ENCODE assay signal across 18 cellular contexts in the genomic region with DNA sequence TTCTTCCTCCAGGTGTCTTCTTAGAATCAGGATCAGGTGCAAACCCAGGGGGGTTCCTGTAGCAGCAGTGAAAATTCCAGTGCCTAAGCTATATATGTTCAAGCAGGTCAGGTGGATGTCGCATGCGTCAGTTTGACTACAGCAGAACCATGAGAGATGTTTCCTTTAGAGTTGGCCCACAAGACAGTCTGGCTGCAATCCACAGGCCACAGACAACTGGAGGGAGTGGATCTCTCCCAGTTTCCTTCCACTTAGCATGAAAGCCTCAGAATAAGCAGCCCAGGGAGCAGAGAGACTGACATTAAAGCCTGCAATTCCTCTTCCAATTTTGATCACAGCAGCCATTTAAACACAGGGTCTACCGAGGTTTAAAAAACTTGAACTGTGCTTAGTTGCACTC. TPM values are rescaled to one million over a fixed set of nuclear protein-coding genes. Genes with fewer than 3 reads are reported as not detected.
DNase-seq lines count a peak whose midpoint lies in the region; TF ChIP-seq lines count a peak whose summit lies in the region.
"Had no signal": no experiment of that assay in that cellular context is flagged by ENCODE, and none has a peak within 500 bp of the region (broad histone marks: within the 10 kb centered on the region; RNA-seq: fewer than 3 reads in every experiment).

No MANE protein-coding gene starts in this region.

- no peak for TF ChIP-seq POLR2A in esophagus squamous epithelium (IDR thresholded peaks at IDR 0.05)

- H3K4me1 Mint-ChIP-seq in nephron (peaks cover 54% of the 10 kb centered on the region), type B pancreatic cell (ENCODE audit: unreplicated experiment) (peaks cover 54% of the 10 kb centered on the region)
- H3K4me1 Mint-ChIP-seq: activated T-helper 17 cell treated with anti-CD3 and anti-CD28 coated beads, Interleukin-2, amount 50 U/mL, for 72 hours; IgD-negative memory B cell had no signal

- H3K27ac Mint-ChIP-seq in nephron = peak overlapping the region; percentile 88 to 97 (median 93)
- no peak overlapping the region for H3K27ac Mint-ChIP-seq in type B pancreatic cell
- H3K27ac Mint-ChIP-seq: activated T-helper 17 cell treated with anti-CD3 and anti-CD28 coated beads, Interleukin-2, amount 50 U/mL, for 72 hours; IgD-negative memory B cell had no signal

- DNase-seq in NCI-H2227 (lab: John Stamatoyannopoulos, UW; ENCODE audit: unreplicated experiment) (peak; percentile 44), NCI-H2227 treated with DMSO at 0.1 percent for 48 hours (lab: John Stamatoyannopoulos, UW) (no peak), esophagus squamous epithelium (lab: John Stamatoyannopoulos, UW) (no peak), type B pancreatic cell (ENCODE audit: extremely low spot score, unreplicated experiment) (no peak), GM10248 (ENCODE audit: extremely low spot score) (no peak), NCI-H2171 treated with DMSO at 0.1 percent for 48 hours (lab: John Stamatoyannopoulos, UW) (no peak)
- no peak for DNase-seq in stimulated activated CD4-positive, alpha-beta T cell treated with anti-CD3 and anti-CD28 coated beads, Interleukin-15, amount 100 ng/mL, for 24 hours
- DNase-seq: activated CD4-positive, alpha-beta T cell treated with anti-CD3 and anti-CD28 coated beads, Interleukin-2, amount 50 U/mL, for 1 hour; DMS 273 treated with DMSO at 0.1 percent for 48 hours; midbrain; NCI-H1417 treated with DMSO at 0.1 percent for 48 hours; NCI-H526; T-helper 2 cell had no signal

- CTCF ChIA-PET in GM10248 (lab: Yijun Ruan, JAX) = no interaction called here

- no peak for TF ChIP-seq CTCF in esophagus squamous epithelium (IDR thresholded peaks at IDR 0.05)
- TF ChIP-seq CTCF in nephron (IDR thresholded peaks at IDR 0.05; ENCODE audit: unreplicated experiment in 3 of 3) = no peak
- no peak for TF ChIP-seq CTCF in type B pancreatic cell (conservative IDR thresholded peaks at IDR 0.05)
- TF ChIP-seq CTCF in GM10248 (IDR thresholded peaks at IDR 0.05; ENCODE audit: control extremely low read depth, extremely low read depth, low read depth, missing control alignments) = no peak

- H3K36me3 ChIP-seq in esophagus squamous epithelium = no peaks in the 10 kb centered on the region
- H3K36me3 ChIP-seq: cardiac muscle cell had no signal

- POLR2A ChIA-PET in GM10248 (lab: Yijun Ruan, JAX) = no interaction called here

- H3K27me3 Mint-ChIP-seq in nephron (ENCODE audit: low read depth) (no peaks in the 10 kb centered on the region), type B pancreatic cell (no peaks in the 10 kb centered on the region)

- H3K27ac ChIP-seq in esophagus squamous epithelium = peak overlapping the region; percentile 32 to 82 (median 68)
- H3K27ac ChIP-seq: cardiac muscle cell, epithelial cell of prostate had no signal

- H3K4me3 ChIP-seq in esophagus squamous epithelium = no peak overlapping the region
- H3K4me3 ChIP-seq: cardiac muscle cell had no signal

- H3K27me3 ChIP-seq in esophagus squamous epithelium = peaks cover 0 to 8% (median 0%) of the 10 kb centered on the region in 4 donors
- H3K27me3 ChIP-seq: cardiac muscle cell had no signal

- H3K9me3 ChIP-seq in esophagus squamous epithelium = no peaks in the 10 kb centered on the region

- H3K36me3 Mint-ChIP-seq in nephron (ENCODE audit: low read depth) (peaks cover 12% of the 10 kb centered on the region), type B pancreatic cell (no peaks in the 10 kb centered on the region)

- H3K4me3 Mint-ChIP-seq in nephron = peak overlapping the region; percentile 78 to 90 (median 86)
- H3K4me3 Mint-ChIP-seq in type B pancreatic cell = peak overlapping the region; percentile 55
- H3K4me3 Mint-ChIP-seq: activated T-helper 17 cell treated with anti-CD3 and anti-CD28 coated beads, Interleukin-2, amount 50 U/mL, for 72 hours; IgD-negative memory B cell had no signal

- intact Hi-C loops in esophagus squamous epithelium (cut with DNase I) = no loop called here

- no peaks in the 10 kb centered on the region for H3K9me3 Mint-ChIP-seq in nephron
- H3K9me3 Mint-ChIP-seq in type B pancreatic cell = peaks cover 10% of the 10 kb centered on the region
- H3K9me3 Mint-ChIP-seq: activated T-helper 17 cell treated with anti-CD3 and anti-CD28 coated beads, Interleukin-2, amount 50 U/mL, for 72 hours had no signal

- 46 to 56% methylated on average over 3 of the region's 3 CpGs for WGBS in esophagus squamous epithelium, 2 donors

- H3K4me1 ChIP-seq in esophagus squamous epithelium = peaks cover 0 to 39% (median 4%) of the 10 kb centered on the region in 3 donors

RNA-seq across cellular contexts. Expression of a gene that starts 1.1 kb away (rescaled TPM):
- under 1 TPM; 0.26 to 0.76 (median 0.35) TPM for total RNA-seq in esophagus squamous epithelium
- total RNA-seq in type B pancreatic cell (ENCODE audit: low replicate concordance) = 2.5 and 3.2 TPM in 2 replicates
- total RNA-seq: activated T-helper 17 cell treated with anti-CD3 and anti-CD28 coated beads, Interleukin-2, amount 50 U/mL, for 72 hours had no signal
